20 cellular contexts compared by ENCODE assay signal in the genomic region with DNA sequence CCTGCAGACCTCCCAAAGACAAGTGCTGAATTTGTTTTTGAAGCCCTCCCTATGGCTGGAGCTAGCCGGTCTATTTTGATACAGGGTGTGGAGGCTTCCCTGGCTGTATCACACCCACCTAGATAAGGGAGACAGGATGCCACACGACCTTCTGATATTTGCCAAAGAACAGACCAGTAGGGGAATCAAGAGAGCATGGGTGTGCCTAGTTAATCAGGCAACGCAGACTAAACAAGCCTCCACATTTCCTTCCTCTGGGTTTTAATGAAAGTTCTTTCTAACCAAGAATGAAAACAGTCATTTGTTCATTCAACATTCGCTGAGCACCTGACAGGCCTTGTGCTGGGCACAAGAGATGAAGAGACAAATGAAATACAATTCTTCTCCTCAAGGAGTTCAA.
"Had no signal": no experiment of that assay in that cellular context is flagged by ENCODE, and none has a peak within 500 bp of the region (broad histone marks: within the 10 kb centered on the region; RNA-seq: fewer than 3 reads in every experiment).

No MANE protein-coding gene starts in this region.

- H3K36me3 Mint-ChIP-seq: activated CD8-positive, alpha-beta memory T cell treated with anti-CD3 and anti-CD28 coated beads, Interleukin-2, amount 10 ng/mL, durations not matched to agents 7 days and 5 days; activated naive CD8-positive, alpha-beta T cell treated with anti-CD3 and anti-CD28 coated beads for 36 hours; mesothelial cell of epicardium had no signal

- H3K27me3 Mint-ChIP-seq: activated CD4-positive, alpha-beta memory T cell treated with anti-CD3 and anti-CD28 coated beads, Interleukin-2, amount 10 ng/mL, durations not matched to agents 7 days and 5 days; activated CD8-positive, alpha-beta memory T cell treated with anti-CD3 and anti-CD28 coated beads, Interleukin-2, amount 10 ng/mL, durations not matched to agents 7 days and 5 days; activated naive CD8-positive, alpha-beta T cell treated with anti-CD3 and anti-CD28 coated beads for 36 hours had no signal

- H3K9me3 Mint-ChIP-seq: activated B cell treated with CpG ODN at 0.5 μM for 24 hours; activated CD4-positive, alpha-beta memory T cell treated with anti-CD3 and anti-CD28 coated beads, Interleukin-2, amount 10 ng/mL, durations not matched to agents 7 days and 5 days; activated naive CD8-positive, alpha-beta T cell treated with anti-CD3 and anti-CD28 coated beads for 36 hours had no signal

- H3K4me3 Mint-ChIP-seq: activated B cell treated with CpG ODN at 0.5 μM for 24 hours; activated CD4-positive, alpha-beta memory T cell treated with anti-CD3 and anti-CD28 coated beads, Interleukin-2, amount 10 ng/mL, durations not matched to agents 7 days and 5 days; activated CD8-positive, alpha-beta memory T cell treated with anti-CD3 and anti-CD28 coated beads, Interleukin-2, amount 10 ng/mL, durations not matched to agents 7 days and 5 days; activated naive CD8-positive, alpha-beta T cell treated with anti-CD3 and anti-CD28 coated beads for 36 hours; endodermal cell; mesothelial cell of epicardium; nephron progenitor cell had no signal

- DNase-seq: activated B cell treated with CpG ODN at 0.5 μM for 24 hours; activated CD4-positive, alpha-beta memory T cell treated with anti-CD3 and anti-CD28 coated beads, Interleukin-2, amount 10 ng/mL, durations not matched to agents 7 days and 5 days; activated CD4-positive, alpha-beta T cell treated with anti-CD3 and anti-CD28 coated beads for 4 hours; activated CD8-positive, alpha-beta memory T cell treated with anti-CD3 and anti-CD28 coated beads, Interleukin-2, amount 10 ng/mL, durations not matched to agents 7 days and 5 days; activated naive CD4-positive, alpha-beta T cell; activated naive CD8-positive, alpha-beta T cell treated with anti-CD3 and anti-CD28 coated beads for 36 hours; amniotic stem cell; endodermal cell; nephron progenitor cell; nucleus accumbens; posterior cingulate gyrus; stimulated activated CD4-positive, alpha-beta T cell treated with anti-CD3 and anti-CD28 coated beads, Interleukin-12 subunit alpha, Interleukin-12 subunit beta, amount 100 ng/mL, for 4 hours; stimulated activated CD4-positive, alpha-beta T cell treated with anti-CD3 and anti-CD28 coated beads, Interleukin-2, amount 100 ng/mL, for 24 hours; stimulated activated naive CD4-positive, alpha-beta T cell treated with Interleukin-2 at 50 U/mL for 16 hours; T-helper 2 cell; uterus had no signal

- H3K27ac Mint-ChIP-seq: activated B cell treated with CpG ODN at 0.5 μM for 24 hours; activated CD4-positive, alpha-beta memory T cell treated with anti-CD3 and anti-CD28 coated beads, Interleukin-2, amount 10 ng/mL, durations not matched to agents 7 days and 5 days; activated CD8-positive, alpha-beta memory T cell treated with anti-CD3 and anti-CD28 coated beads, Interleukin-2, amount 10 ng/mL, durations not matched to agents 7 days and 5 days; activated naive CD8-positive, alpha-beta T cell treated with anti-CD3 and anti-CD28 coated beads for 36 hours; endodermal cell; mesothelial cell of epicardium; nephron progenitor cell had no signal

- H3K4me1 Mint-ChIP-seq: activated CD4-positive, alpha-beta memory T cell treated with anti-CD3 and anti-CD28 coated beads, Interleukin-2, amount 10 ng/mL, durations not matched to agents 7 days and 5 days; activated CD8-positive, alpha-beta memory T cell treated with anti-CD3 and anti-CD28 coated beads, Interleukin-2, amount 10 ng/mL, durations not matched to agents 7 days and 5 days; endodermal cell; nephron progenitor cell had no signal

- ATAC-seq: activated CD8-positive, alpha-beta memory T cell treated with anti-CD3 and anti-CD28 coated beads, Interleukin-2, amount 10 ng/mL, durations not matched to agents 7 days and 5 days had no signal

- H3K9me3 ChIP-seq: tibial nerve, uterus had no signal

- H3K4me3 ChIP-seq: hepatocyte, lung, tibial nerve, uterus had no signal

- H3K27ac ChIP-seq: hepatocyte, tibial nerve, uterus had no signal

- H3K36me3 ChIP-seq: tibial nerve, uterus had no signal

- H3K4me1 ChIP-seq: tibial nerve, uterus had no signal

- H3K27me3 ChIP-seq: hepatocyte, tibial nerve, uterus had no signal
